In the genomic region with DNA sequence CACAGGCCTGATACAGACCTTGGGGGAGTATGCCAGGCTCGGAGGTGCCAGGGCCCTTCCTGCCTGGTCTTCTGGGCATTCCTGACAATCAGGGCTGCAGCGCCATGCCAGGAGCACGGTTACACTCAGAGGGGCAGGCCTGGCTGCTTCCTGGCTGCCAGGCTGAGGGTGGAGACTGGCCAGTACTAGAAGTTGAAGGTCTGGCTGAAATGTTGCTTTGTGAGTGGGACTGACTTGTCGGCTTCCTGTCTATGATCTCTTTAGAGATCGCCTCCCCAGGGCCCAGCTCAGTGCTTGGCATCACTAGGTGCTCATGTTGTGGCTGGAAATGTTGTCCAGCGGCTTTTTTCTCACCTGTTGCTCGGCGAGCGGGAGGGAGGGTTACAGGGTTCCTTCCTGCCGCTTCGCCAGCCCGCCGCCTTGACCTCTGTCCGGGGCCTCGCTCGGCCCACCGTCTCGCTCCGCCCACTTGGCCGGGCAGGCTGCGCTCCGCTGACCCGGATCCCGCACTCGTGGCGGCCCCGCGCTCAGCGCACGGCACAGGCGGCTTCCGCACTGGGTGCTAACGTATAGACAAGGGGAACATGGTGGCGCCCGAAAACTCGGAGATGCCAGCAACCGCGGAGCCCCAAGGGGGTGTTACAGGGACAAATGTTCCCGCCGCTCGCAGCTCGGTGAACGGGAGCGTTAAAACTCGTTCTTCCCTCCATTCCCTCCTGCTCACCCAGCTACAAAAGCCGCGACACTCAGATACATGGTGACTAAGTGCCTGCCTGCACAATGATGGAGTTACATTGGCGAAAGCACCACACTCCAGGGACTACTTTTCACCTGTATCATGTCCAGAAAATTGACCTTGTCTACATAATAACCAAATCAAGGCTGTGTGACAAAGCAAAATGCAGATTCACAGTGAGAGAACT, we compare ENCODE assay signal across 8 cellular contexts. TPM values are rescaled to one million over a fixed set of nuclear protein-coding genes. Genes with fewer than 3 reads are reported as not detected.
DNase-seq lines count a peak whose midpoint lies in the region; ATAC-seq, FAIRE-seq and TF ChIP-seq lines count a peak whose summit lies in the region.

No MANE protein-coding gene starts in this region.

- H3K9me3 ChIP-seq in CD4-positive, CD25-positive, alpha-beta regulatory T cell (ENCODE audit: control insufficient read depth in 2 of 2, low read length in 2 of 2) = no peaks in the 10 kb centered on the region
- H3K9me3 ChIP-seq in IMR-90 (ENCODE audit: control insufficient read depth, insufficient read depth, low read length) (no peaks in the 10 kb centered on the region), H1 (ENCODE audit: insufficient read depth in 2 of 2, low read depth in 1 of 2, low read length in 1 of 2) (no peaks in the 10 kb centered on the region), mucosa of rectum (ENCODE audit: control insufficient read depth in 2 of 2, low read length in 2 of 2) (no peaks in the 10 kb centered on the region), MG63 (no peaks in the 10 kb centered on the region)

- peak overlapping the region; percentile 56; the same call in 1 of the 2 replicates for H3K23ac ChIP-seq in IMR-90 (ENCODE audit: low read depth, low read length)
- no peak overlapping the region for H3K23ac ChIP-seq in H1 (ENCODE audit: insufficient read length)

- peaks cover 8% of the 10 kb centered on the region for H3K4me1 ChIP-seq in CD4-positive, CD25-positive, alpha-beta regulatory T cell (ENCODE audit: control insufficient read depth, insufficient read depth, low read length, poor library complexity, severe bottlenecking)
- H3K4me1 ChIP-seq in IMR-90 (ENCODE audit: control insufficient read depth, insufficient read depth, low read length) (peaks cover 4% of the 10 kb centered on the region), H1 (replicated peaks in 1 of 4; ENCODE audit: control insufficient read depth in 3 of 4, insufficient read depth in 4 of 4, low read length in 3 of 4) (peaks cover 0 to 6% (median 3%) of the 10 kb centered on the region in 4 experiments; a peak in 5 of 7 replicates), mucosa of rectum (ENCODE audit: control insufficient read depth in 2 of 2, insufficient read depth in 2 of 2, low read length in 2 of 2) (peaks cover 0 to 2% of the 10 kb centered on the region in 2 donors)

- WGBS in IMR-90 (ENCODE audit: extremely low coverage in 2 of 2, insufficient read length in 1 of 2), 2 experiments = 44% methylated on average over 10 of the region's 48 CpGs; no CpG with 5 or more reads in 1 of the 2 experiments
- WGBS in H1 (ENCODE audit: extremely low coverage in 1 of 2, insufficient coverage in 1 of 2, insufficient read length in 1 of 2, insufficient replicate concordance in 2 of 2, low coverage in 1 of 2, low lambda C conversion rate in 2 of 2, missing lambda C conversion rate in 1 of 2), 2 experiments = 43% methylated on average over 42 of the region's 48 CpGs; no CpG with 5 or more reads in 1 of the 2 experiments

- H3K56ac ChIP-seq in IMR-90 (ENCODE audit: extremely low read depth, insufficient read depth, low read length) (no peak overlapping the region), H1 (replicated peaks; ENCODE audit: insufficient read length, low read depth, low read length) (no peak overlapping the region)

- H3K18ac ChIP-seq in IMR-90 (ENCODE audit: low read depth, low read length) = no peak overlapping the region
- H3K18ac ChIP-seq in H1 (ENCODE audit: extremely low read depth, low read length) = 0 out of 2 replicates have a peak overlapping the region, but pooled peaks have one; percentile 56

- in situ Hi-C loops in IMR-90 (cut with MboI; ENCODE audit: low sequenced_read_pairs) = no loop called here

- no peak overlapping the region for H3K27ac ChIP-seq in CD4-positive, CD25-positive, alpha-beta regulatory T cell (ENCODE audit: insufficient read depth, low read length, poor library complexity, severe bottlenecking)
- H3K27ac ChIP-seq in IMR-90 (ENCODE audit: insufficient read depth, low read length) = no peak overlapping the region
- no peak overlapping the region for H3K27ac ChIP-seq in H1 (ENCODE audit: low read depth, low read length)
- H3K27ac ChIP-seq in mucosa of rectum (ENCODE audit: low read depth in 2 of 2, low read length in 2 of 2) = no peak overlapping the region

- DNase-seq in CD4-positive, CD25-positive, alpha-beta regulatory T cell = no peak
- peak; percentile 72 for DNase-seq in GM19239 (ENCODE audit: insufficient read length, low spot score)
- DNase-seq in IMR-90 = peak; percentile 18
- DNase-seq in H1 (ENCODE audit: low read depth in 1 of 2, low spot score in 2 of 2) = no peak
- no peak for DNase-seq in superior temporal gyrus (ENCODE audit: extremely low spot score)
- DNase-seq in NCI-H446 treated with DMSO at 0.1 percent for 48 hours (lab: John Stamatoyannopoulos, UW) = no peak
- no peak for DNase-seq in MG63

- intact Hi-C loops in IMR-90 (cut with micrococcal nuclease) = no loop called here

- POLR2A ChIA-PET in IMR-90 (lab: Charles Lee; ENCODE audit: unreplicated experiment) = no interaction called here
- POLR2A ChIA-PET in H1 (lab: Charles Lee; ENCODE audit: partially characterized antibody) = interaction anchor here (1.0 to 2.1 kb wide), 7 partner anchors 8 to 299 kb away, joined by 3 to 6 read pairs (median 4); a partner anchor contains a TSS

- CTCF ChIA-PET in IMR-90 (lab: Yijun Ruan, JAX) = no interaction called here
- CTCF ChIA-PET in H1 (lab: Charles Lee; ENCODE audit: partially characterized antibody) = interaction anchor here (0.5 to 2.4 kb wide), 11 partner anchors 14 to 359 kb away, joined by 3 to 23 read pairs (median 4); no protein-coding TSS in a partner anchor

- no peak overlapping the region; the same call in 1 of the 2 replicates for H4K91ac ChIP-seq in IMR-90 (ENCODE audit: insufficient read depth, low read depth, low read length)
- no peak overlapping the region for H4K91ac ChIP-seq in H1 (replicated peaks; ENCODE audit: insufficient read length, low read length)

- H4K5ac ChIP-seq in IMR-90 (ENCODE audit: low read depth, low read length) (0 out of 2 replicates have a peak overlapping the region, but pooled peaks have one; percentile 2), H1 (ENCODE audit: insufficient read length, low read depth, low read length) (no peak overlapping the region)

- dilution Hi-C loops in IMR-90 (cut with HindIII; ENCODE audit: low sequenced_read_pairs, unreplicated experiment) = no loop called here

- peaks cover 5% of the 10 kb centered on the region for H3K27me3 Mint-ChIP-seq in CD4-positive, CD25-positive, alpha-beta regulatory T cell

- H2BK15ac ChIP-seq in IMR-90 (ENCODE audit: low read depth, low read length) (no peak overlapping the region), H1 (ENCODE audit: low read length) (no peak overlapping the region)

- H2BK12ac ChIP-seq in H1 (ENCODE audit: low read depth, low read length) = no peak overlapping the region

- H3K9ac ChIP-seq in IMR-90 (ENCODE audit: low read depth, low read length) (no peak overlapping the region), H1 (replicated peaks in 1 of 4; ENCODE audit: extremely low read depth in 1 of 4, low read depth in 3 of 4, low read length in 3 of 4) (no peak overlapping the region; a peak in 2 of 7 replicates), mucosa of rectum (ENCODE audit: low read depth in 1 of 2, low read length in 2 of 2) (peak overlapping the region in 1 of 2 donors; percentile 34)

- peak overlapping the region; percentile 53 for H3K4ac ChIP-seq in IMR-90 (ENCODE audit: low read depth, low read length)
- no peak overlapping the region for H3K4ac ChIP-seq in H1 (replicated peaks; ENCODE audit: insufficient read length, low read depth, low read length)

- no peaks in the 10 kb centered on the region for H3K9me3 Mint-ChIP-seq in CD4-positive, CD25-positive, alpha-beta regulatory T cell

- H3K36me3 Mint-ChIP-seq in CD4-positive, CD25-positive, alpha-beta regulatory T cell = peaks cover 9% of the 10 kb centered on the region

- peak overlapping the region; percentile 77 for H2AFZ ChIP-seq in IMR-90 (replicated peaks; ENCODE audit: low read length, poor library complexity)
- H2AFZ ChIP-seq in H1 (ENCODE audit: low read length) = 0 out of 2 replicates have a peak overlapping the region, but pooled peaks have one; percentile 6

- H2BK20ac ChIP-seq in IMR-90 (ENCODE audit: low read depth, low read length) (no peak overlapping the region), H1 (ENCODE audit: low read length) (no peak overlapping the region)

- H3K4me3 Mint-ChIP-seq in CD4-positive, CD25-positive, alpha-beta regulatory T cell = peak overlapping the region in 3 of 4 donors; percentile 45 to 79 (median 58)

- H4K8ac ChIP-seq in IMR-90 (ENCODE audit: low read depth in 2 of 2, low read length in 2 of 2) (peak overlapping the region; percentile 6 to 65; a peak in 2 of 4 replicates), H1 (ENCODE audit: extremely low read depth, insufficient read depth, low read length) (peak overlapping the region; percentile 65; the same call in 1 of the 2 replicates)

- ATAC-seq in CD4-positive, CD25-positive, alpha-beta regulatory T cell (ENCODE audit: low read depth in 2 of 2) = peak in 1 of 2 donors; percentile 41
- peak; percentile 56 for ATAC-seq in IMR-90 (ENCODE audit: low read depth)

- no peaks in the 10 kb centered on the region for H3K79me2 ChIP-seq in H1 (ENCODE audit: control insufficient read depth in 1 of 2, insufficient read depth in 2 of 2, low read length in 2 of 2)

- TF ChIP-seq CTCF in IMR-90 (conservative IDR thresholded peaks at IDR 0.05; ENCODE audit: low read depth, low read length) (no peak), H1 (IDR thresholded peaks at IDR 0.05; ENCODE audit: control extremely low read depth in 1 of 3, insufficient read depth in 1 of 3, low read depth in 1 of 3, low read length in 3 of 3) (no peak)

- no peak overlapping the region for H2BK5ac ChIP-seq in IMR-90 (ENCODE audit: low read depth, low read length, poor library complexity, severe bottlenecking)
- H2BK5ac ChIP-seq in H1 (ENCODE audit: low read depth, low read length) = no peak overlapping the region; the same call in 1 of the 2 replicates

- H3K4me2 ChIP-seq in IMR-90 (ENCODE audit: low read depth, low read length) (peak overlapping the region; percentile 69), H1 (ENCODE audit: insufficient read depth in 1 of 2, low read depth in 2 of 2, low read length in 2 of 2) (peak overlapping the region; percentile 61 to 63)

- no peak overlapping the region for H2BK120ac ChIP-seq in IMR-90 (ENCODE audit: low read depth, low read length)
- no peak overlapping the region for H2BK120ac ChIP-seq in H1 (replicated peaks; ENCODE audit: low read depth, low read length)

- peak; percentile 90 for FAIRE-seq in GM19239 (lab: Jason Lieb, UNC)
- FAIRE-seq in H1 (lab: Jason Lieb, UNC) = no peak

- peak overlapping the region in 2 of 3 donors; percentile 12 to 45 for H3K27ac Mint-ChIP-seq in CD4-positive, CD25-positive, alpha-beta regulatory T cell

- H3K14ac ChIP-seq in IMR-90 (replicated peaks; ENCODE audit: low read depth, low read length) (peak overlapping the region; percentile 71; the same call in 1 of the 2 replicates), H1 (ENCODE audit: insufficient read length) (no peak overlapping the region)

- peaks cover 3% of the 10 kb centered on the region for H3K27me3 ChIP-seq in CD4-positive, CD25-positive, alpha-beta regulatory T cell (ENCODE audit: control insufficient read depth, insufficient read depth, low read length)
- no peaks in the 10 kb centered on the region for H3K27me3 ChIP-seq in IMR-90 (ENCODE audit: control insufficient read depth, insufficient read depth, low read length)
- H3K27me3 ChIP-seq in H1 (replicated peaks in 1 of 4; ENCODE audit: control insufficient read depth in 3 of 4, extremely low read depth in 1 of 4, insufficient read depth in 3 of 4, low read length in 3 of 4) = peaks cover 0 to 4% (median 0%) of the 10 kb centered on the region in 4 experiments; a peak in 1 of 7 replicates
- H3K27me3 ChIP-seq in mucosa of rectum (ENCODE audit: control insufficient read depth in 2 of 2, insufficient read depth in 2 of 2, low read length in 2 of 2) = no peaks in the 10 kb centered on the region
- no peaks in the 10 kb centered on the region for H3K27me3 ChIP-seq in MG63

- H2AK5ac ChIP-seq in IMR-90 (ENCODE audit: low read depth, low read length) (peak overlapping the region; percentile 40; the same call in 1 of the 2 replicates), H1 (ENCODE audit: low read depth, low read length) (no peak overlapping the region)

- TF ChIP-seq POLR2A in IMR-90 (IDR thresholded peaks at IDR 0.05; ENCODE audit: low read depth, low read length) (no peak), H1 (IDR thresholded peaks at IDR 0.05; ENCODE audit: control extremely low read depth in 1 of 2, low read depth in 2 of 2, low read length in 2 of 2) (no peak; a peak in 1 of 3 replicates)

- H3K4me1 Mint-ChIP-seq in CD4-positive, CD25-positive, alpha-beta regulatory T cell = peaks cover 0 to 16% (median 6%) of the 10 kb centered on the region in 4 donors

- peak overlapping the region; percentile 42 for H2AK9ac ChIP-seq in IMR-90 (replicated peaks; ENCODE audit: low read depth, low read length, poor library complexity)

- H3K9me1 ChIP-seq in IMR-90 (ENCODE audit: insufficient read depth, low read length) = peaks cover 2% of the 10 kb centered on the region; the same call in 1 of the 2 replicates

- no TSS peak for BruUV-seq in IMR-90 (replicated peaks; lab: Mats Ljungman, UMichigan)

- no peak overlapping the region for H3K4me3 ChIP-seq in CD4-positive, CD25-positive, alpha-beta regulatory T cell (ENCODE audit: low read depth, low read length)
- H3K4me3 ChIP-seq in IMR-90 (ENCODE audit: insufficient read depth, low read depth, low read length) (peak overlapping the region; percentile 21), H1 (ENCODE audit: extremely low read depth in 1 of 4, insufficient read depth in 2 of 4, low read depth in 3 of 4, low read length in 4 of 4) (peak overlapping the region in 2 of 4 experiments; percentile 6 to 43; a peak in 4 of 8 replicates), mucosa of rectum (ENCODE audit: low read length in 2 of 2) (peak overlapping the region; percentile 36 to 53), MG63 (no peak overlapping the region)

- no peaks in the 10 kb centered on the region for H3K79me1 ChIP-seq in IMR-90 (ENCODE audit: low read depth in 1 of 2, low read length in 2 of 2)
- H3K79me1 ChIP-seq in H1 (ENCODE audit: low read depth, low read length) = no peaks in the 10 kb centered on the region

- no peak for TF ChIP-seq EP300 in H1 (IDR thresholded peaks at IDR 0.05; ENCODE audit: borderline replicate concordance in 1 of 2, low read depth in 2 of 2, low read length in 2 of 2)

- TF ChIP-seq RAD21 in IMR-90 (IDR thresholded peaks at IDR 0.05; ENCODE audit: low read length) = no peak
- TF ChIP-seq RAD21 in H1 (IDR thresholded peaks at IDR 0.05 in 1 of 2, conservative IDR thresholded peaks at IDR 0.05 in 1 of 2; ENCODE audit: low read depth in 2 of 2, low read length in 2 of 2) = no peak

- no peaks in the 10 kb centered on the region for H4K20me1 ChIP-seq in IMR-90 (ENCODE audit: insufficient read depth, low read length)
- no peaks in the 10 kb centered on the region for H4K20me1 ChIP-seq in H1 (replicated peaks in 1 of 2; ENCODE audit: control insufficient read depth in 1 of 2, insufficient read depth in 2 of 2, low read length in 2 of 2)

- peaks cover 6% of the 10 kb centered on the region for H3K36me3 ChIP-seq in CD4-positive, CD25-positive, alpha-beta regulatory T cell (ENCODE audit: control insufficient read depth, insufficient read depth, low read length)
- H3K36me3 ChIP-seq in IMR-90 (ENCODE audit: control insufficient read depth, insufficient read depth, low read length) (peaks cover 15% of the 10 kb centered on the region), H1 (ENCODE audit: control insufficient read depth in 2 of 4, insufficient read depth in 4 of 4, low read length in 3 of 4) (peaks cover 6 to 40% (median 13%) of the 10 kb centered on the region in 4 experiments; a peak in 7 of 8 replicates), mucosa of rectum (ENCODE audit: control insufficient read depth in 2 of 2, insufficient read depth in 2 of 2, low read length in 2 of 2) (peaks cover 11 to 15% of the 10 kb centered on the region in 2 donors), MG63 (no peaks in the 10 kb centered on the region)

- H3K23me2 ChIP-seq in H1 (ENCODE audit: low read depth, low read length) = no peaks in the 10 kb centered on the region; the same call in 1 of the 2 replicates

RNA-seq across cellular contexts. Expression of a gene that starts 32.7 kb away (rescaled TPM):
- total RNA-seq in CD4-positive, CD25-positive, alpha-beta regulatory T cell = not detected
- under 1 TPM; 0.11 to 0.47 (median 0.36) TPM for polyA plus RNA-seq in CD4-positive, CD25-positive, alpha-beta regulatory T cell
- total RNA-seq in IMR-90 (2012; rRNA removed) = 0.28 and 0.36 TPM in 2 replicates
- polyA plus RNA-seq in IMR-90 (2012; rRNA removed) (0.83 and 1.2 TPM in 2 replicates), H1 (2011; rRNA removed) (25.6 and 33.7 TPM in 2 replicates)
- 0.34 and 0.79 TPM in 2 replicates for polyA plus RNA-seq in IMR-90 (2012; cell fraction: cytosol; rRNA removed)
- 10.9 and 11.7 TPM in 2 replicates for polyA plus RNA-seq in IMR-90 (2012; cell fraction: nucleus; rRNA removed; ENCODE audit: low replicate concordance)
- total RNA-seq in H1 (2021; fragmentation: NEBNext Ultra II Directional; extraction: Animal tissue kit (Norgen Biotek cat#: 25700)) = 14.8 and 15.9 TPM in 2 replicates
- polyA plus RNA-seq in H1 (2011; cell fraction: cytosol; rRNA removed) = 34.9 TPM
- 176 TPM for polyA plus RNA-seq in H1 (2011; cell fraction: nucleus; rRNA removed)
- 23.8 to 37.0 TPM (median 27.7 TPM) in 4 replicates for polyA plus RNA-seq in H1 (2012, experiment 1 of 2)
- 10.2 TPM for polyA plus RNA-seq in H1 (2012, experiment 2 of 2)
- polyA plus RNA-seq in H1 (2013, experiment 1 of 2) = 4.1 TPM
- 3.1 TPM for polyA plus RNA-seq in H1 (2013, experiment 2 of 2)
- polyA minus RNA-seq in H1 (2011; rRNA and poly(A)+ RNA removed) = 22.0 and 24.4 TPM in 2 replicates
- polyA minus RNA-seq in H1 (2011; cell fraction: cytosol; rRNA and poly(A)+ RNA removed) = 22.1 TPM
- 58.7 TPM for polyA minus RNA-seq in H1 (2011; cell fraction: nucleus; rRNA and poly(A)+ RNA removed)
- total RNA-seq in MG63 (2014; rRNA removed; shearing (Covaris generic); ENCODE audit: low replicate concordance) = 0.53 TPM in 1 of 2 replicates, not detected in the other

Comparison
In these comparisons a context has a peak if more than half of its experiments do, and no peak if none do; other contexts are left out.
1. DNase-seq: peak in GM19239 (single experiment) and IMR-90 (single experiment); none in CD4-positive, CD25-positive, alpha-beta regulatory T cell (0 of 3), H1 (0 of 2), superior temporal gyrus (single experiment), NCI-H446 treated with DMSO at 0.1 percent for 48 hours (single experiment) and MG63 (single experiment).
2. H3K4me3 ChIP-seq: peak in IMR-90 (single experiment) and mucosa of rectum (2 of 2); none in CD4-positive, CD25-positive, alpha-beta regulatory T cell (single experiment) and MG63 (single experiment).
3. RNA of a gene that starts 32.7 kb away (total RNA-seq): 14.8 to 15.9 TPM in H1; 0.53 TPM in MG63, 0.28 to 0.36 TPM in IMR-90 and not detected in CD4-positive, CD25-positive, alpha-beta regulatory T cell (single experiment); every median in the first group is over 10 times any median in the second.